Comparison of ENCODE assay signal across 8 cellular contexts in genomic region chrX:53281321-53281822, GRCh38. TPM values are rescaled to one million over a fixed set of nuclear protein-coding genes. Genes with fewer than 3 reads are reported as not detected.
A peak's percentile ranks its signal among the peaks of the same experiment; 100 is the strongest.
DNase-seq lines count a peak whose midpoint lies in the region; ATAC-seq and TF ChIP-seq lines count a peak whose summit lies in the region.

Gene IQSEC2 (minus strand): TSS chrX:53281584.

- no peaks in the 10 kb centered on the region for H3K36me3 ChIP-seq in heart left ventricle
- no peaks in the 10 kb centered on the region for H3K36me3 ChIP-seq in rectal smooth muscle tissue (ENCODE audit: control insufficient read depth, insufficient read depth, low read length)

- WGBS in heart left ventricle, 4 donors = 3 to 17% (median 5%) methylated on average over 3 to 9 of the region's 9 CpGs

- peak in 1 of 2 donors; percentile 20 for TF ChIP-seq POLR2A in heart left ventricle (IDR thresholded peaks at IDR 0.05)

- peaks cover 0 to 39% (median 12%) of the 10 kb centered on the region in 12 donors for H3K4me1 ChIP-seq in heart left ventricle
- H3K4me1 ChIP-seq in rectal smooth muscle tissue (ENCODE audit: control insufficient read depth, insufficient read depth, low read length) = peaks cover 5% of the 10 kb centered on the region

- peak; percentile 73 to 92 (median 90) for ATAC-seq in heart left ventricle
- ATAC-seq in GM21576 (IDR thresholded peaks at IDR 0.05; ENCODE audit: unreplicated experiment) = no peak
- ATAC-seq in GM18867 (IDR thresholded peaks at IDR 0.05; ENCODE audit: unreplicated experiment) = no peak
- ATAC-seq in GM21423 (IDR thresholded peaks at IDR 0.05; ENCODE audit: unreplicated experiment) = no peak

- H3K4me3 ChIP-seq in heart left ventricle = peak within 1 kb of the TSS in 11 of 12 donors; percentile 24 to 61 (median 52)
- H3K4me3 ChIP-seq in rectal smooth muscle tissue (ENCODE audit: low read length) = peak within 1 kb of the TSS; percentile 49

- H3K9ac ChIP-seq in rectal smooth muscle tissue (ENCODE audit: low read length) = no peak within 1 kb of the TSS

- intact Hi-C loops in heart left ventricle (cut with DNase I) = loop anchor here in 4 of 10 donors (10.0 kb wide), 3 partner anchors 57 to 153 kb away; partner anchors contain the start of genes HSD17B10 (in 2 of the 4), KDM5C (in 2 of the 4), RIBC1 (in 1 of the 4) and SMC1A (in 1 of the 4)

- H3K9me3 ChIP-seq in heart left ventricle = no peaks in the 10 kb centered on the region

- TF ChIP-seq CTCF in AG09319 (IDR thresholded peaks at IDR 0.05; ENCODE audit: low read depth, low read length) (no peak), heart left ventricle (IDR thresholded peaks at IDR 0.05) (no peak)

- H3K27ac ChIP-seq in heart left ventricle (peak within 1 kb of the TSS in 11 of 12 donors; percentile 53 to 83 (median 75)), rectal smooth muscle tissue (ENCODE audit: low read depth, low read length) (peak within 1 kb of the TSS; percentile 67)

- DNase-seq in AG09319 (ENCODE audit: extremely low read depth, low read depth) (peak; percentile 52), Kasumi-1 (lab: John Stamatoyannopoulos, UW) (peak; percentile 49), amygdala (lab: John Stamatoyannopoulos, UW) (peak in 34 of 56 donors; percentile 3 to 56 (median 22)), heart left ventricle (peak; percentile 85 to 89 (median 87))

- H3K27me3 ChIP-seq in heart left ventricle = peaks cover 0 to 33% (median 0%) of the 10 kb centered on the region in 9 donors
- H3K27me3 ChIP-seq in rectal smooth muscle tissue (ENCODE audit: control insufficient read depth, insufficient read depth, low read length) = peaks cover 3% of the 10 kb centered on the region

RNA-seq across cellular contexts. Expression of gene IQSEC2, which starts in this region (rescaled TPM):
- 10 to 100 TPM; 10.2 to 16.4 (median 12.6) TPM for total RNA-seq in heart left ventricle
- 10 to 100 TPM in 1 of 2 donors, 1 to 10 TPM in 1; 7.7 to 16.1 TPM for polyA plus RNA-seq in heart left ventricle

Comparison
In these comparisons a context has a peak if more than half of its experiments do, and no peak if none do; other contexts are left out.
1. DNase-seq: peak in every context shown above with its lines; median percentile 87 in heart left ventricle; 52 in AG09319; 49 in Kasumi-1; 22 in amygdala.
2. ATAC-seq: peak in heart left ventricle (4 of 4); none in GM21576 (single experiment), GM18867 (single experiment) and GM21423 (single experiment).